In genomic region chr19:18388328-18389094, GRCh38 we compare ENCODE assay signal across 2 cellular contexts.
TF ChIP-seq lines count a peak whose summit lies in the region.

No MANE protein-coding gene starts in this region.

TF ChIP-seq in HEK293, 187 proteins besides CTCF, POLR2A, EP300 and RAD21 (continued from another document):
- TF ChIP-seq ZBTB49 (tag by site-specific recombination; IDR thresholded peaks at IDR 0.05; ENCODE audit: low read depth) (no peak), ZNF433 (tag by site-specific recombination; IDR thresholded peaks at IDR 0.05; ENCODE audit: low read depth) (no peak), ZNF624 (tag by site-specific recombination; IDR thresholded peaks at IDR 0.05) (no peak), ZNF2 (tag by site-specific recombination; IDR thresholded peaks at IDR 0.05) (peak; percentile 93), ZNF341 (tag by site-specific recombination; IDR thresholded peaks at IDR 0.05; ENCODE audit: low read depth) (no peak), ZBTB17 (tag by site-specific recombination; IDR thresholded peaks at IDR 0.05) (peak; percentile 81), ZBTB26 (tag by site-specific recombination; optimal IDR thresholded peaks at IDR 0.05) (peak; percentile 100), WT1 (tag by site-specific recombination; IDR thresholded peaks at IDR 0.05) (no peak), ZNF76 (tag by site-specific recombination; IDR thresholded peaks at IDR 0.05; ENCODE audit: borderline replicate concordance, low read depth) (peak; percentile 50; the same call in 1 of the 2 replicates), ZNF747 (tag by site-specific recombination; IDR thresholded peaks at IDR 0.05) (no peak), ZNF701 (tag by site-specific recombination; IDR thresholded peaks at IDR 0.05) (no peak; the same call in 1 of the 2 replicates), ZNF280D (tag by site-specific recombination; IDR thresholded peaks at IDR 0.05) (no peak), MYNN (tag by site-specific recombination; IDR thresholded peaks at IDR 0.05; ENCODE audit: borderline replicate concordance) (no peak), ZNF184 (tag by site-specific recombination; IDR thresholded peaks at IDR 0.05) (no peak), ZNF394 (tag by site-specific recombination; IDR thresholded peaks at IDR 0.05; ENCODE audit: borderline replicate concordance) (peak; percentile 43; the same call in 1 of the 2 replicates), ZNF530 (tag by site-specific recombination; IDR thresholded peaks at IDR 0.05; ENCODE audit: low read depth) (no peak)
- TF ChIP-seq, protein P1, sequence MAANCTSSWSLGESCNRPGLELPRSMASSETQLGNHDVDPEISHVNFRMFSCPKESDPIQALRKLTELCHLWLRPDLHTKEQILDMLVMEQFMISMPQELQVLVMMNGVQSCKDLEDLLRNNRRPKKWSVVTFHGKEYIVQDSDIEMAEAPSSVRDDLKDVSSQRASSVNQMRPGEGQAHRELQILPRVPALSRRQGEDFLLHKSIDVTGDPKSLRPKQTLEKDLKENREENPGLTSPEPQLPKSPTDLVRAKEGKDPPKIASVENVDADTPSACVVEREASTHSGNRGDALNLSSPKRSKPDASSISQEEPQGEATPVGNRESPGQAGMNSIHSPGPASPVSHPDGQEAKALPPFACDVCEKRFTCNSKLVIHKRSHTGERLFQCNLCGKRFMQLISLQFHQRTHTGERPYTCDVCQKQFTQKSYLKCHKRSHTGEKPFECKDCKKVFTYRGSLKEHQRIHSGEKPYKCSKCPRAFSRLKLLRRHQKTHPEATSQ (tag by site-specific recombination; IDR thresholded peaks at IDR 0.05), result peak; percentile 29; the same call in 1 of the 2 replicates

TF ChIP-seq in K562, 482 proteins besides CTCF, POLR2A, EP300 and RAD21 (continued from another document and continues in another):
- TF ChIP-seq, protein P2, sequence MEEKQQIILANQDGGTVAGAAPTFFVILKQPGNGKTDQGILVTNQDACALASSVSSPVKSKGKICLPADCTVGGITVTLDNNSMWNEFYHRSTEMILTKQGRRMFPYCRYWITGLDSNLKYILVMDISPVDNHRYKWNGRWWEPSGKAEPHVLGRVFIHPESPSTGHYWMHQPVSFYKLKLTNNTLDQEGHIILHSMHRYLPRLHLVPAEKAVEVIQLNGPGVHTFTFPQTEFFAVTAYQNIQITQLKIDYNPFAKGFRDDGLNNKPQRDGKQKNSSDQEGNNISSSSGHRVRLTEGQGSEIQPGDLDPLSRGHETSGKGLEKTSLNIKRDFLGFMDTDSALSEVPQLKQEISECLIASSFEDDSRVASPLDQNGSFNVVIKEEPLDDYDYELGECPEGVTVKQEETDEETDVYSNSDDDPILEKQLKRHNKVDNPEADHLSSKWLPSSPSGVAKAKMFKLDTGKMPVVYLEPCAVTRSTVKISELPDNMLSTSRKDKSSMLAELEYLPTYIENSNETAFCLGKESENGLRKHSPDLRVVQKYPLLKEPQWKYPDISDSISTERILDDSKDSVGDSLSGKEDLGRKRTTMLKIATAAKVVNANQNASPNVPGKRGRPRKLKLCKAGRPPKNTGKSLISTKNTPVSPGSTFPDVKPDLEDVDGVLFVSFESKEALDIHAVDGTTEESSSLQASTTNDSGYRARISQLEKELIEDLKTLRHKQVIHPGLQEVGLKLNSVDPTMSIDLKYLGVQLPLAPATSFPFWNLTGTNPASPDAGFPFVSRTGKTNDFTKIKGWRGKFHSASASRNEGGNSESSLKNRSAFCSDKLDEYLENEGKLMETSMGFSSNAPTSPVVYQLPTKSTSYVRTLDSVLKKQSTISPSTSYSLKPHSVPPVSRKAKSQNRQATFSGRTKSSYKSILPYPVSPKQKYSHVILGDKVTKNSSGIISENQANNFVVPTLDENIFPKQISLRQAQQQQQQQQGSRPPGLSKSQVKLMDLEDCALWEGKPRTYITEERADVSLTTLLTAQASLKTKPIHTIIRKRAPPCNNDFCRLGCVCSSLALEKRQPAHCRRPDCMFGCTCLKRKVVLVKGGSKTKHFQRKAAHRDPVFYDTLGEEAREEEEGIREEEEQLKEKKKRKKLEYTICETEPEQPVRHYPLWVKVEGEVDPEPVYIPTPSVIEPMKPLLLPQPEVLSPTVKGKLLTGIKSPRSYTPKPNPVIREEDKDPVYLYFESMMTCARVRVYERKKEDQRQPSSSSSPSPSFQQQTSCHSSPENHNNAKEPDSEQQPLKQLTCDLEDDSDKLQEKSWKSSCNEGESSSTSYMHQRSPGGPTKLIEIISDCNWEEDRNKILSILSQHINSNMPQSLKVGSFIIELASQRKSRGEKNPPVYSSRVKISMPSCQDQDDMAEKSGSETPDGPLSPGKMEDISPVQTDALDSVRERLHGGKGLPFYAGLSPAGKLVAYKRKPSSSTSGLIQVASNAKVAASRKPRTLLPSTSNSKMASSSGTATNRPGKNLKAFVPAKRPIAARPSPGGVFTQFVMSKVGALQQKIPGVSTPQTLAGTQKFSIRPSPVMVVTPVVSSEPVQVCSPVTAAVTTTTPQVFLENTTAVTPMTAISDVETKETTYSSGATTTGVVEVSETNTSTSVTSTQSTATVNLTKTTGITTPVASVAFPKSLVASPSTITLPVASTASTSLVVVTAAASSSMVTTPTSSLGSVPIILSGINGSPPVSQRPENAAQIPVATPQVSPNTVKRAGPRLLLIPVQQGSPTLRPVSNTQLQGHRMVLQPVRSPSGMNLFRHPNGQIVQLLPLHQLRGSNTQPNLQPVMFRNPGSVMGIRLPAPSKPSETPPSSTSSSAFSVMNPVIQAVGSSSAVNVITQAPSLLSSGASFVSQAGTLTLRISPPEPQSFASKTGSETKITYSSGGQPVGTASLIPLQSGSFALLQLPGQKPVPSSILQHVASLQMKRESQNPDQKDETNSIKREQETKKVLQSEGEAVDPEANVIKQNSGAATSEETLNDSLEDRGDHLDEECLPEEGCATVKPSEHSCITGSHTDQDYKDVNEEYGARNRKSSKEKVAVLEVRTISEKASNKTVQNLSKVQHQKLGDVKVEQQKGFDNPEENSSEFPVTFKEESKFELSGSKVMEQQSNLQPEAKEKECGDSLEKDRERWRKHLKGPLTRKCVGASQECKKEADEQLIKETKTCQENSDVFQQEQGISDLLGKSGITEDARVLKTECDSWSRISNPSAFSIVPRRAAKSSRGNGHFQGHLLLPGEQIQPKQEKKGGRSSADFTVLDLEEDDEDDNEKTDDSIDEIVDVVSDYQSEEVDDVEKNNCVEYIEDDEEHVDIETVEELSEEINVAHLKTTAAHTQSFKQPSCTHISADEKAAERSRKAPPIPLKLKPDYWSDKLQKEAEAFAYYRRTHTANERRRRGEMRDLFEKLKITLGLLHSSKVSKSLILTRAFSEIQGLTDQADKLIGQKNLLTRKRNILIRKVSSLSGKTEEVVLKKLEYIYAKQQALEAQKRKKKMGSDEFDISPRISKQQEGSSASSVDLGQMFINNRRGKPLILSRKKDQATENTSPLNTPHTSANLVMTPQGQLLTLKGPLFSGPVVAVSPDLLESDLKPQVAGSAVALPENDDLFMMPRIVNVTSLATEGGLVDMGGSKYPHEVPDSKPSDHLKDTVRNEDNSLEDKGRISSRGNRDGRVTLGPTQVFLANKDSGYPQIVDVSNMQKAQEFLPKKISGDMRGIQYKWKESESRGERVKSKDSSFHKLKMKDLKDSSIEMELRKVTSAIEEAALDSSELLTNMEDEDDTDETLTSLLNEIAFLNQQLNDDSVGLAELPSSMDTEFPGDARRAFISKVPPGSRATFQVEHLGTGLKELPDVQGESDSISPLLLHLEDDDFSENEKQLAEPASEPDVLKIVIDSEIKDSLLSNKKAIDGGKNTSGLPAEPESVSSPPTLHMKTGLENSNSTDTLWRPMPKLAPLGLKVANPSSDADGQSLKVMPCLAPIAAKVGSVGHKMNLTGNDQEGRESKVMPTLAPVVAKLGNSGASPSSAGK (IDR thresholded peaks at IDR 0.05), result peak; percentile 88
- TF ChIP-seq SAP30 (IDR thresholded peaks at IDR 0.05; ENCODE audit: borderline replicate concordance, insufficient read depth, low read depth, low read length, poor library complexity, severe bottlenecking) (no peak), NONO (IDR thresholded peaks at IDR 0.05; ENCODE audit: low read depth in 2 of 2, low read length in 1 of 2) (peak; percentile 35 to 85; a peak in 3 of 4 replicates), RCOR1 (IDR thresholded peaks at IDR 0.05; ENCODE audit: borderline replicate concordance in 1 of 2, low read depth in 2 of 2, low read length in 2 of 2) (peak; percentile 36 to 64; a peak in 2 of 4 replicates), RAD51 (IDR thresholded peaks at IDR 0.05; ENCODE audit: borderline replicate concordance, low read depth) (no peak), ZFP91 (CRISPR knock-in tag; IDR thresholded peaks at IDR 0.05) (peak; percentile 80; the same call in 1 of the 2 replicates), ELK1 (CRISPR knock-in tag; IDR thresholded peaks at IDR 0.05) (no peak), RBM25 (IDR thresholded peaks at IDR 0.05; ENCODE audit: low read depth, low read length, severe bottlenecking) (peak; percentile 85), MECOM (CRISPR knock-in tag; IDR thresholded peaks at IDR 0.05) (no peak), TFAP4 (CRISPR knock-in tag; IDR thresholded peaks at IDR 0.05; ENCODE audit: borderline replicate concordance) (peak; percentile 99), BDP1 (IDR thresholded peaks at IDR 0.05; ENCODE audit: insufficient read depth, insufficient read length) (no peak), E2F8 (IDR thresholded peaks at IDR 0.05; ENCODE audit: low read depth, partially characterized antibody) (no peak)
- TF ChIP-seq, protein P3, sequence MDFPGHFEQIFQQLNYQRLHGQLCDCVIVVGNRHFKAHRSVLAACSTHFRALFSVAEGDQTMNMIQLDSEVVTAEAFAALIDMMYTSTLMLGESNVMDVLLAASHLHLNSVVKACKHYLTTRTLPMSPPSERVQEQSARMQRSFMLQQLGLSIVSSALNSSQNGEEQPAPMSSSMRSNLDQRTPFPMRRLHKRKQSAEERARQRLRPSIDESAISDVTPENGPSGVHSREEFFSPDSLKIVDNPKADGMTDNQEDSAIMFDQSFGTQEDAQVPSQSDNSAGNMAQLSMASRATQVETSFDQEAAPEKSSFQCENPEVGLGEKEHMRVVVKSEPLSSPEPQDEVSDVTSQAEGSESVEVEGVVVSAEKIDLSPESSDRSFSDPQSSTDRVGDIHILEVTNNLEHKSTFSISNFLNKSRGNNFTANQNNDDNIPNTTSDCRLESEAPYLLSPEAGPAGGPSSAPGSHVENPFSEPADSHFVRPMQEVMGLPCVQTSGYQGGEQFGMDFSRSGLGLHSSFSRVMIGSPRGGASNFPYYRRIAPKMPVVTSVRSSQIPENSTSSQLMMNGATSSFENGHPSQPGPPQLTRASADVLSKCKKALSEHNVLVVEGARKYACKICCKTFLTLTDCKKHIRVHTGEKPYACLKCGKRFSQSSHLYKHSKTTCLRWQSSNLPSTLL (IDR thresholded peaks at IDR 0.05), result no peak
